ENCODE assay signal across 22 cellular contexts in the genomic region with DNA sequence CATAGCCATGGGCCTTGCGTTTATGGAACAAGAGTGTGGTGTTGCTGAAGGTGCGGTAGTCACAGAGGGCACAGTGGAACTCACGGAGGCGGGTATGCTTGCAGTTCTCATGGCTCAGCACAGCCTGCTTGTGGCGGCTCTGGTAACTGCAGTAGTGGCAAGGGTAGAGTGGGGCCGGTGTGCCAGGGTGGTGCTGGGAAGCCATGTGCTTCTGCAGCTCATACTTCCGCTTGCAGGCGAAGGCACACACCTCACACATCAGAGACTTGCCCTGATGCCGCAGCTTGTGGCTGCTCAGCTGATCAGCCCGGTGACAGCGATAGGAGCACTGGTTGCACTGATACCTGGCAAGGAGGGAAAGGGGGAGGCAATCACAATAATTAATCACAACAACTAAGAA. TPM values are rescaled to one million over a fixed set of nuclear protein-coding genes. Genes with fewer than 3 reads are reported as not detected.
DNase-seq lines count a peak whose midpoint lies in the region; ATAC-seq, FAIRE-seq and TF ChIP-seq lines count a peak whose summit lies in the region.
"Had no signal": no experiment of that assay in that cellular context is flagged by ENCODE, and none has a peak within 500 bp of the region (broad histone marks: within the 10 kb centered on the region; RNA-seq: fewer than 3 reads in every experiment).

No MANE protein-coding gene starts in this region.

- H3K4me3 ChIP-seq in RWPE2 (ENCODE audit: severe bottlenecking) = no peak overlapping the region
- H3K4me3 ChIP-seq: SJCRH30, spleen had no signal

- peaks cover 9% of the 10 kb centered on the region for H3K4me1 Mint-ChIP-seq in activated CD4-positive, alpha-beta memory T cell treated with anti-CD3 and anti-CD28 coated beads for 36 hours (ENCODE audit: low read depth)
- H3K4me1 Mint-ChIP-seq in activated CD4-positive, alpha-beta memory T cell treated with anti-CD3 and anti-CD28 coated beads, Interleukin-2, amount 10 ng/mL, durations not matched to agents 7 days and 5 days = peaks cover 1% of the 10 kb centered on the region
- no peaks in the 10 kb centered on the region for H3K4me1 Mint-ChIP-seq in progenitor cell of endocrine pancreas (ENCODE audit: low read depth)
- H3K4me1 Mint-ChIP-seq: activated B cell treated with CpG ODN at 0.5 μM for 24 hours, CD14-positive monocyte had no signal

- DNase-seq in activated CD4-positive, alpha-beta memory T cell treated with anti-CD3 and anti-CD28 coated beads for 36 hours = no peak
- DNase-seq in activated CD4-positive, alpha-beta memory T cell treated with anti-CD3 and anti-CD28 coated beads, Interleukin-2, amount 10 ng/mL, durations not matched to agents 7 days and 5 days = no peak
- DNase-seq in RWPE2 (ENCODE audit: low spot score) (no peak), head of caudate nucleus (peak in 23 of 42 donors; percentile 4 to 59 (median 20)), progenitor cell of endocrine pancreas (ENCODE audit: low spot score, unreplicated experiment) (no peak), HTR-8/SVneo (ENCODE audit: insufficient read length, low spot score) (no peak)
- DNase-seq: activated B cell treated with CpG ODN at 0.5 μM for 24 hours; activated effector memory CD4-positive, alpha-beta T cell treated with Interleukin-2 at 50 U/mL for 16 hours; amygdala; DMS153; natural killer cell; NCI-H187 treated with DMSO at 0.1 percent for 48 hours; NCI-H446; SJCRH30; spleen; stimulated activated naive CD4-positive, alpha-beta T cell; T-helper 2 cell had no signal

- intact Hi-C loops in activated CD4-positive, alpha-beta memory T cell treated with anti-CD3 and anti-CD28 coated beads for 36 hours (cut with micrococcal nuclease) = loop anchor here (5.0 kb wide), 1 partner anchor 352 kb away; a partner anchor contains a TSS
- intact Hi-C loops in head of caudate nucleus (cut with DNase I) = no loop called here

- FAIRE-seq in HTR-8/SVneo (lab: Jason Lieb, UNC) = no peak

- TF ChIP-seq CTCF in RWPE2 (IDR thresholded peaks at IDR 0.05; ENCODE audit: poor library complexity, severe bottlenecking) (no peak), progenitor cell of endocrine pancreas (IDR thresholded peaks at IDR 0.05; ENCODE audit: unreplicated experiment) (no peak)

- H3K27ac ChIP-seq in RWPE2 (ENCODE audit: poor library complexity, severe bottlenecking) = peak overlapping the region; percentile 6
- H3K27ac ChIP-seq: 22Rv1, SJCRH30, spleen had no signal

- H3K36me3 Mint-ChIP-seq in activated CD4-positive, alpha-beta memory T cell treated with anti-CD3 and anti-CD28 coated beads for 36 hours = peaks cover 43% of the 10 kb centered on the region
- peaks cover 69% of the 10 kb centered on the region for H3K36me3 Mint-ChIP-seq in activated CD4-positive, alpha-beta memory T cell treated with anti-CD3 and anti-CD28 coated beads, Interleukin-2, amount 10 ng/mL, durations not matched to agents 7 days and 5 days (ENCODE audit: low read depth)
- peaks cover 8% of the 10 kb centered on the region for H3K36me3 Mint-ChIP-seq in progenitor cell of endocrine pancreas (ENCODE audit: insufficient read depth)

- H3K36me3 ChIP-seq in RWPE2 (ENCODE audit: low read depth) = peaks cover 93% of the 10 kb centered on the region

- no peaks in the 10 kb centered on the region for H3K9me3 ChIP-seq in RWPE2 (ENCODE audit: severe bottlenecking)
- H3K9me3 ChIP-seq: SJCRH30, spleen had no signal

- no peaks in the 10 kb centered on the region for H3K9me3 Mint-ChIP-seq in activated CD4-positive, alpha-beta memory T cell treated with anti-CD3 and anti-CD28 coated beads for 36 hours
- H3K9me3 Mint-ChIP-seq in activated CD4-positive, alpha-beta memory T cell treated with anti-CD3 and anti-CD28 coated beads, Interleukin-2, amount 10 ng/mL, durations not matched to agents 7 days and 5 days = no peaks in the 10 kb centered on the region
- H3K9me3 Mint-ChIP-seq in progenitor cell of endocrine pancreas (ENCODE audit: low read depth) = no peaks in the 10 kb centered on the region
- H3K9me3 Mint-ChIP-seq: activated B cell treated with CpG ODN at 0.5 μM for 24 hours, CD14-positive monocyte, memory B cell, natural killer cell had no signal

- H3K27ac Mint-ChIP-seq in activated CD4-positive, alpha-beta memory T cell treated with anti-CD3 and anti-CD28 coated beads for 36 hours = peak overlapping the region; percentile 15
- no peak overlapping the region for H3K27ac Mint-ChIP-seq in activated CD4-positive, alpha-beta memory T cell treated with anti-CD3 and anti-CD28 coated beads, Interleukin-2, amount 10 ng/mL, durations not matched to agents 7 days and 5 days
- peak overlapping the region; percentile 52 for H3K27ac Mint-ChIP-seq in progenitor cell of endocrine pancreas
- H3K27ac Mint-ChIP-seq: activated B cell treated with CpG ODN at 0.5 μM for 24 hours, memory B cell, natural killer cell had no signal

- no peaks in the 10 kb centered on the region for H3K4me1 ChIP-seq in RWPE2 (ENCODE audit: insufficient read depth, poor library complexity, severe bottlenecking)
- H3K4me1 ChIP-seq: SJCRH30 had no signal

- H3K27me3 Mint-ChIP-seq in activated CD4-positive, alpha-beta memory T cell treated with anti-CD3 and anti-CD28 coated beads for 36 hours = no peaks in the 10 kb centered on the region
- no peaks in the 10 kb centered on the region for H3K27me3 Mint-ChIP-seq in activated CD4-positive, alpha-beta memory T cell treated with anti-CD3 and anti-CD28 coated beads, Interleukin-2, amount 10 ng/mL, durations not matched to agents 7 days and 5 days
- H3K27me3 Mint-ChIP-seq in progenitor cell of endocrine pancreas = no peaks in the 10 kb centered on the region
- H3K27me3 Mint-ChIP-seq: activated B cell treated with CpG ODN at 0.5 μM for 24 hours, memory B cell had no signal

- CTCF ChIA-PET in activated CD4-positive, alpha-beta memory T cell treated with anti-CD3 and anti-CD28 coated beads for 36 hours (lab: Charles Lee) = interaction anchor here (0.9 kb wide), 1 partner anchor 13 kb away, joined by 3 read pairs; no protein-coding TSS in a partner anchor
- CTCF ChIA-PET in activated CD4-positive, alpha-beta memory T cell treated with anti-CD3 and anti-CD28 coated beads, Interleukin-2, amount 10 ng/mL, durations not matched to agents 7 days and 5 days (lab: Charles Lee) = no interaction called here

- H3K27me3 ChIP-seq in RWPE2 (ENCODE audit: insufficient read depth, poor library complexity, severe bottlenecking) = no peaks in the 10 kb centered on the region
- H3K27me3 ChIP-seq: SJCRH30, spleen had no signal

- POLR2A ChIA-PET in activated CD4-positive, alpha-beta memory T cell treated with anti-CD3 and anti-CD28 coated beads for 36 hours (lab: Charles Lee) = no interaction called here
- POLR2A ChIA-PET in activated CD4-positive, alpha-beta memory T cell treated with anti-CD3 and anti-CD28 coated beads, Interleukin-2, amount 10 ng/mL, durations not matched to agents 7 days and 5 days (lab: Charles Lee) = no interaction called here

- H3K4me3 Mint-ChIP-seq in activated CD4-positive, alpha-beta memory T cell treated with anti-CD3 and anti-CD28 coated beads for 36 hours = no peak overlapping the region
- H3K4me3 Mint-ChIP-seq in activated CD4-positive, alpha-beta memory T cell treated with anti-CD3 and anti-CD28 coated beads, Interleukin-2, amount 10 ng/mL, durations not matched to agents 7 days and 5 days = no peak overlapping the region
- H3K4me3 Mint-ChIP-seq in progenitor cell of endocrine pancreas (ENCODE audit: low read depth) = no peak overlapping the region
- H3K4me3 Mint-ChIP-seq: activated B cell treated with CpG ODN at 0.5 μM for 24 hours, CD14-positive monocyte, memory B cell, natural killer cell had no signal

- ATAC-seq in RWPE2 (ENCODE audit: low read depth) = no peak
- ATAC-seq in HG02623 (IDR thresholded peaks at IDR 0.05; ENCODE audit: unreplicated experiment) = no peak
- ATAC-seq in HG02759 (IDR thresholded peaks at IDR 0.05; ENCODE audit: unreplicated experiment) = no peak
- ATAC-seq: natural killer cell had no signal

RNA-seq across cellular contexts. Expression of a gene that starts 14.7 kb away (rescaled TPM):
- 10 to 100 TPM; 33.7 to 34.8 TPM for total RNA-seq in activated CD4-positive, alpha-beta memory T cell treated with anti-CD3 and anti-CD28 coated beads for 36 hours
- total RNA-seq in activated CD4-positive, alpha-beta memory T cell treated with anti-CD3 and anti-CD28 coated beads, Interleukin-2, amount 10 ng/mL, durations not matched to agents 7 days and 5 days = 10 to 100 TPM; 41.4 to 41.8 TPM
- 42.2 and 43.1 TPM in 2 replicates for total RNA-seq in progenitor cell of endocrine pancreas

RNA-seq across cellular contexts. Expression of a gene that starts 14.8 kb away (rescaled TPM):
- 10 to 100 TPM; 57.1 to 64.5 TPM for total RNA-seq in activated CD4-positive, alpha-beta memory T cell treated with anti-CD3 and anti-CD28 coated beads for 36 hours
- total RNA-seq in activated CD4-positive, alpha-beta memory T cell treated with anti-CD3 and anti-CD28 coated beads, Interleukin-2, amount 10 ng/mL, durations not matched to agents 7 days and 5 days = 10 to 100 TPM; 35.0 to 39.8 TPM
- total RNA-seq in progenitor cell of endocrine pancreas = 45.8 and 49.9 TPM in 2 replicates

RNA-seq across cellular contexts. Expression of a gene that starts 27.1 kb away (rescaled TPM):
- 10 to 100 TPM; 15.2 to 15.6 TPM for total RNA-seq in activated CD4-positive, alpha-beta memory T cell treated with anti-CD3 and anti-CD28 coated beads for 36 hours
- 10 to 100 TPM; 15.1 to 21.9 TPM for total RNA-seq in activated CD4-positive, alpha-beta memory T cell treated with anti-CD3 and anti-CD28 coated beads, Interleukin-2, amount 10 ng/mL, durations not matched to agents 7 days and 5 days
- total RNA-seq in progenitor cell of endocrine pancreas = 27.1 and 28.7 TPM in 2 replicates

RNA-seq across cellular contexts. Expression of a gene that starts 27.2 kb away (rescaled TPM):
- total RNA-seq in activated CD4-positive, alpha-beta memory T cell treated with anti-CD3 and anti-CD28 coated beads for 36 hours = 10 to 100 TPM; 15.9 to 19.0 TPM
- total RNA-seq in activated CD4-positive, alpha-beta memory T cell treated with anti-CD3 and anti-CD28 coated beads, Interleukin-2, amount 10 ng/mL, durations not matched to agents 7 days and 5 days = 10 to 100 TPM; 17.6 to 17.9 TPM
- total RNA-seq in progenitor cell of endocrine pancreas = 137 and 138 TPM in 2 replicates

RNA-seq across cellular contexts. Expression of a gene that starts 37.0 kb away (rescaled TPM):
- total RNA-seq in activated CD4-positive, alpha-beta memory T cell treated with anti-CD3 and anti-CD28 coated beads for 36 hours = under 1 TPM; 0.51 to 0.78 TPM
- under 1 TPM; 0.10 to 0.38 TPM for total RNA-seq in activated CD4-positive, alpha-beta memory T cell treated with anti-CD3 and anti-CD28 coated beads, Interleukin-2, amount 10 ng/mL, durations not matched to agents 7 days and 5 days
- 0.38 and 0.62 TPM in 2 replicates for total RNA-seq in progenitor cell of endocrine pancreas

Comparison
In these comparisons a context has a peak if more than half of its experiments do, and no peak if none do; other contexts are left out.
1. DNase-seq: peak in head of caudate nucleus (23 of 42); none in activated CD4-positive, alpha-beta memory T cell treated with anti-CD3 and anti-CD28 coated beads for 36 hours (single experiment), activated CD4-positive, alpha-beta memory T cell treated with anti-CD3 and anti-CD28 coated beads, Interleukin-2, amount 10 ng/mL, durations not matched to agents 7 days and 5 days (single experiment), RWPE2 (single experiment), progenitor cell of endocrine pancreas (single experiment) and HTR-8/SVneo (single experiment).